ENCODE assay signal across 24 cellular contexts in genomic region chr5:168370826-168371225, GRCh38.
"Had no signal": no experiment of that assay in that cellular context is flagged by ENCODE, and none has a peak within 500 bp of the region (broad histone marks: within the 10 kb centered on the region; RNA-seq: fewer than 3 reads in every experiment).

No MANE protein-coding gene starts in this region.

- H3K27ac Mint-ChIP-seq: memory B cell; naive B cell; nephron; stimulated activated effector memory CD8-positive, alpha-beta T cell treated with anti-CD3 and anti-CD28 coated beads, Interleukin-12 subunit alpha, Interleukin-12 subunit beta, amount 100 ng/mL, for 72 hours had no signal

- ATAC-seq: esophagus mucosa; gastrocnemius medialis; left lobe of liver; sciatic nerve; stimulated activated effector memory CD8-positive, alpha-beta T cell treated with anti-CD3 and anti-CD28 coated beads, Interleukin-12 subunit alpha, Interleukin-12 subunit beta, amount 100 ng/mL, for 72 hours had no signal

- DNase-seq: dorsolateral prefrontal cortex; effector CD4-positive, alpha-beta T cell; foreskin fibroblast; gastrocnemius medialis; head of caudate nucleus; naive B cell; nucleus accumbens; stimulated activated CD4-positive, alpha-beta T cell treated with anti-CD3 and anti-CD28 coated beads, Interleukin-2, amount 100 ng/mL, for 24 hours; stimulated activated CD4-positive, alpha-beta T cell treated with anti-CD3 and anti-CD28 coated beads, Interleukin-4, amount 100 ng/mL, for 24 hours; stimulated activated naive CD4-positive, alpha-beta T cell treated with Interleukin-2 at 50 U/mL for 16 hours; stomach; testis; upper lobe of left lung had no signal

- H3K27me3 ChIP-seq: gastrocnemius medialis, right atrium auricular region, stomach, testis, tibial nerve, upper lobe of left lung had no signal

- H3K36me3 ChIP-seq: gastrocnemius medialis, prostate gland, right atrium auricular region, stomach, tibial nerve, upper lobe of left lung had no signal

- H3K27me3 Mint-ChIP-seq: memory B cell had no signal

- H3K4me1 ChIP-seq: gastrocnemius medialis, testis had no signal

- H3K9me3 ChIP-seq: gastrocnemius medialis, prostate gland, right atrium auricular region, stomach, testis, tibial nerve, upper lobe of left lung had no signal

- H3K36me3 Mint-ChIP-seq: memory B cell; naive B cell; stimulated activated effector memory CD8-positive, alpha-beta T cell treated with anti-CD3 and anti-CD28 coated beads, Interleukin-12 subunit alpha, Interleukin-12 subunit beta, amount 100 ng/mL, for 72 hours had no signal

- H3K9me3 Mint-ChIP-seq: memory B cell; naive B cell; nephron; stimulated activated effector memory CD8-positive, alpha-beta T cell treated with anti-CD3 and anti-CD28 coated beads, Interleukin-12 subunit alpha, Interleukin-12 subunit beta, amount 100 ng/mL, for 72 hours had no signal

- H3K4me3 Mint-ChIP-seq: memory B cell; naive B cell; nephron; stimulated activated effector memory CD8-positive, alpha-beta T cell treated with anti-CD3 and anti-CD28 coated beads, Interleukin-12 subunit alpha, Interleukin-12 subunit beta, amount 100 ng/mL, for 72 hours had no signal

- H3K4me1 Mint-ChIP-seq: memory B cell; naive B cell; nephron; stimulated activated effector memory CD8-positive, alpha-beta T cell treated with anti-CD3 and anti-CD28 coated beads, Interleukin-12 subunit alpha, Interleukin-12 subunit beta, amount 100 ng/mL, for 72 hours had no signal

- H3K27ac ChIP-seq: dorsolateral prefrontal cortex, epithelial cell of prostate, gastrocnemius medialis, prostate gland, right atrium auricular region, stomach, testis, tibial nerve, upper lobe of left lung had no signal

- H3K4me3 ChIP-seq: dorsolateral prefrontal cortex, gastrocnemius medialis, lung, prostate gland, right atrium auricular region, stomach, testis, tibial nerve, upper lobe of left lung had no signal
